Comparison of ENCODE assay signal across 8 cellular contexts in genomic region chr21:15066231-15066577, GRCh38. TPM values are rescaled to one million over a fixed set of nuclear protein-coding genes. Genes with fewer than 3 reads are reported as not detected.
DNase-seq lines count a peak whose midpoint lies in the region; ATAC-seq, FAIRE-seq and TF ChIP-seq lines count a peak whose summit lies in the region.

No MANE protein-coding gene starts in this region.

- CTCF ChIA-PET in activated CD4-positive, alpha-beta T cell treated with anti-CD3 and anti-CD28 coated beads for 36 hours (lab: Charles Lee): no interaction called here

- intact Hi-C loops in activated CD4-positive, alpha-beta T cell treated with anti-CD3 and anti-CD28 coated beads for 36 hours (cut with DNase I, micrococcal nuclease): loop anchor here (1.0 to 5.0 kb wide), 4 partner anchors 156 to 526 kb away; no protein-coding TSS in a partner anchor
- intact Hi-C loops in testis (cut with DNase I; ENCODE audit: low total_unique reads): no loop called here

- POLR2A ChIA-PET in activated CD4-positive, alpha-beta T cell treated with anti-CD3 and anti-CD28 coated beads for 36 hours (lab: Charles Lee): interaction anchor here (2.5 kb wide), 1 partner anchor 14 kb away, joined by 8 read pairs; no protein-coding TSS in a partner anchor
- POLR2A ChIA-PET in activated naive CD8-positive, alpha-beta T cell treated with anti-CD3 and anti-CD28 coated beads, Interleukin-2, amount 10 ng/mL, durations not matched to agents 7 days and 5 days (lab: Charles Lee): interaction anchor here (0.6 to 3.6 kb wide), 9 partner anchors 8 to 683 kb away, joined by 3 to 50 read pairs (median 5); partner anchors contain the start of genes HSPA13 and USP25

- peak overlapping the region; percentile 87 to 99 for H3K4me3 ChIP-seq in testis

- no peak for TF ChIP-seq POLR2A in testis (IDR thresholded peaks at IDR 0.05)
- no peak for TF ChIP-seq POLR2A in GM12891 (IDR thresholded peaks at IDR 0.05; ENCODE audit: low read depth, low read length)

- FAIRE-seq in GM12891 (lab: Jason Lieb, UNC): no peak

- no peak for TF ChIP-seq CTCF in testis (IDR thresholded peaks at IDR 0.05)

- H3K4me3 Mint-ChIP-seq in activated CD4-positive, alpha-beta T cell treated with anti-CD3 and anti-CD28 coated beads for 36 hours: peak overlapping the region; percentile 87
- peak overlapping the region; percentile 99 for H3K4me3 Mint-ChIP-seq in activated naive CD8-positive, alpha-beta T cell treated with anti-CD3 and anti-CD28 coated beads, Interleukin-2, amount 10 ng/mL, durations not matched to agents 7 days and 5 days

- H3K27me3 Mint-ChIP-seq in activated CD4-positive, alpha-beta T cell treated with anti-CD3 and anti-CD28 coated beads for 36 hours: peaks cover 6% of the 10 kb centered on the region
- H3K27me3 Mint-ChIP-seq in activated naive CD8-positive, alpha-beta T cell treated with anti-CD3 and anti-CD28 coated beads, Interleukin-2, amount 10 ng/mL, durations not matched to agents 7 days and 5 days: peaks cover 9% of the 10 kb centered on the region

- peaks cover 22% of the 10 kb centered on the region for H3K4me1 ChIP-seq in testis

- H3K27ac Mint-ChIP-seq in activated CD4-positive, alpha-beta T cell treated with anti-CD3 and anti-CD28 coated beads for 36 hours: peak overlapping the region; percentile 93
- peak overlapping the region; percentile 99 for H3K27ac Mint-ChIP-seq in activated naive CD8-positive, alpha-beta T cell treated with anti-CD3 and anti-CD28 coated beads, Interleukin-2, amount 10 ng/mL, durations not matched to agents 7 days and 5 days

- H3K36me3 Mint-ChIP-seq in activated CD4-positive, alpha-beta T cell treated with anti-CD3 and anti-CD28 coated beads for 36 hours (ENCODE audit: low read depth): no peaks in the 10 kb centered on the region
- no peaks in the 10 kb centered on the region for H3K36me3 Mint-ChIP-seq in activated naive CD8-positive, alpha-beta T cell treated with anti-CD3 and anti-CD28 coated beads, Interleukin-2, amount 10 ng/mL, durations not matched to agents 7 days and 5 days

- H3K36me3 ChIP-seq in testis (ENCODE audit: low read depth, missing control alignments): no peaks in the 10 kb centered on the region

- peak overlapping the region; percentile 96 to 99 for H3K27ac ChIP-seq in testis

- no peak for DNase-seq in activated CD4-positive, alpha-beta T cell treated with anti-CD3 and anti-CD28 coated beads for 36 hours
- no peak for DNase-seq in activated CD4-positive, alpha-beta T cell treated with anti-CD3 and anti-CD28 coated beads, Interleukin-2, amount 50 U/mL, for 1 hour
- no peak for DNase-seq in activated naive CD8-positive, alpha-beta T cell treated with anti-CD3 and anti-CD28 coated beads, Interleukin-2, amount 10 ng/mL, durations not matched to agents 7 days and 5 days
- DNase-seq in kidney tubule cell (ENCODE audit: low spot score) (peak; percentile 22), testis (no peak), GM12891 (ENCODE audit: insufficient read length, low spot score) (no peak), NCI-H1105 treated with DMSO at 0.1 percent for 48 hours (lab: John Stamatoyannopoulos, UW) (no peak)

- 1 to 2% methylated on average over 6 of the region's 6 CpGs for WGBS in testis, 2 donors

- no peak for ATAC-seq in activated CD4-positive, alpha-beta T cell treated with anti-CD3 and anti-CD28 coated beads for 36 hours
- ATAC-seq in activated naive CD8-positive, alpha-beta T cell treated with anti-CD3 and anti-CD28 coated beads, Interleukin-2, amount 10 ng/mL, durations not matched to agents 7 days and 5 days (ENCODE audit: low read depth): no peak
- ATAC-seq in GM19452 (IDR thresholded peaks at IDR 0.05; ENCODE audit: unreplicated experiment): no peak

- no peaks in the 10 kb centered on the region for H3K9me3 ChIP-seq in testis

- H3K27me3 ChIP-seq in testis: no peaks in the 10 kb centered on the region

- peaks cover 30% of the 10 kb centered on the region for H3K4me1 Mint-ChIP-seq in activated CD4-positive, alpha-beta T cell treated with anti-CD3 and anti-CD28 coated beads for 36 hours
- H3K4me1 Mint-ChIP-seq in activated naive CD8-positive, alpha-beta T cell treated with anti-CD3 and anti-CD28 coated beads, Interleukin-2, amount 10 ng/mL, durations not matched to agents 7 days and 5 days: peaks cover 31% of the 10 kb centered on the region

- H3K9me3 Mint-ChIP-seq in activated CD4-positive, alpha-beta T cell treated with anti-CD3 and anti-CD28 coated beads for 36 hours (ENCODE audit: low read depth): no peaks in the 10 kb centered on the region
- no peaks in the 10 kb centered on the region for H3K9me3 Mint-ChIP-seq in activated naive CD8-positive, alpha-beta T cell treated with anti-CD3 and anti-CD28 coated beads, Interleukin-2, amount 10 ng/mL, durations not matched to agents 7 days and 5 days

TF ChIP-seq in GM12891, 5 proteins besides CTCF, POLR2A, EP300 and RAD21:
- TF ChIP-seq POLR2AphosphoS5 (IDR thresholded peaks at IDR 0.05; ENCODE audit: low read depth, low read length) (no peak), SPI1 (IDR thresholded peaks at IDR 0.05; ENCODE audit: low read depth, low read length) (no peak), TAF1 (IDR thresholded peaks at IDR 0.05; ENCODE audit: low read depth, low read length) (no peak), PAX5 (IDR thresholded peaks at IDR 0.05; ENCODE audit: insufficient read depth, low read length, severe bottlenecking) (no peak)

RNA-seq across cellular contexts. Expression of gene NRIP1, which starts 1.4 kb away (rescaled TPM):
- 1 to 10 TPM; 7.3 to 7.7 TPM for total RNA-seq in activated CD4-positive, alpha-beta T cell treated with anti-CD3 and anti-CD28 coated beads for 36 hours
- total RNA-seq in activated naive CD8-positive, alpha-beta T cell treated with anti-CD3 and anti-CD28 coated beads, Interleukin-2, amount 10 ng/mL, durations not matched to agents 7 days and 5 days: 10 to 100 TPM; 22.7 to 27.3 TPM
- 10 to 100 TPM; 26.8 to 36.1 TPM for total RNA-seq in testis
- polyA plus RNA-seq in testis (ENCODE audit: insufficient read depth, low read depth, low replicate concordance): 18.0 TPM
- polyA plus RNA-seq in GM12891 (2012; ENCODE audit: low read depth, missing spikeins): 7.5 TPM
